ENCODE assay signal across 22 cellular contexts in genomic region chr19:6209680-6210079, GRCh38.
"Had no signal": no experiment of that assay in that cellular context is flagged by ENCODE, and none has a peak within 500 bp of the region (broad histone marks: within the 10 kb centered on the region; RNA-seq: fewer than 3 reads in every experiment).

No MANE protein-coding gene starts in this region.

- H3K4me1 Mint-ChIP-seq: activated T-helper 17 cell treated with anti-CD3 and anti-CD28 coated beads, Interleukin-2, amount 50 U/mL, for 72 hours; immature natural killer cell had no signal

- H3K36me3 Mint-ChIP-seq: activated naive CD4-positive, alpha-beta T cell treated with anti-CD3 and anti-CD28 coated beads, Interleukin-2, amount 50 U/mL, for 72 hours had no signal

- H3K4me3 Mint-ChIP-seq: activated T-cell treated with anti-CD3 and anti-CD28 coated beads, Interleukin-2, amount 50 U/mL, for 24 hours; activated T-helper 17 cell treated with anti-CD3 and anti-CD28 coated beads, Interleukin-2, amount 50 U/mL, for 72 hours; immature natural killer cell had no signal

- H3K4me3 ChIP-seq: hepatocyte, lower lobe of right lung, mucosa of descending colon, psoas muscle, right atrium auricular region, thoracic aorta, upper lobe of left lung had no signal

- H3K27ac Mint-ChIP-seq: activated naive CD4-positive, alpha-beta T cell treated with anti-CD3 and anti-CD28 coated beads, Interleukin-2, amount 50 U/mL, for 72 hours; activated T-cell treated with anti-CD3 and anti-CD28 coated beads, Interleukin-2, amount 50 U/mL, for 24 hours had no signal

- DNase-seq: activated CD8-positive, alpha-beta memory T cell treated with anti-CD3 and anti-CD28 coated beads, Interleukin-2, amount 50 U/mL, for 4 hours; activated T-cell treated with anti-CD3 and anti-CD28 coated beads, Interleukin-2, amount 50 U/mL, for 24 hours; brain microvascular endothelial cell; caudate nucleus; dermis blood vessel endothelial cell; effector CD8-positive, alpha-beta T cell; foreskin keratinocyte; immature natural killer cell; mesendoderm; mucosa of descending colon; stimulated activated CD4-positive, alpha-beta T cell treated with anti-CD3 and anti-CD28 coated beads, Interleukin-12 subunit alpha, Interleukin-12 subunit beta, amount 100 ng/mL, for 4 hours; stimulated activated CD4-positive, alpha-beta T cell treated with anti-CD3 and anti-CD28 coated beads, Interleukin-4, amount 100 ng/mL, for 4 hours; upper lobe of left lung had no signal

- H3K27me3 ChIP-seq: brain microvascular endothelial cell, foreskin keratinocyte, hepatocyte, right atrium auricular region, upper lobe of left lung had no signal

- H3K9me3 Mint-ChIP-seq: activated naive CD4-positive, alpha-beta T cell treated with anti-CD3 and anti-CD28 coated beads, Interleukin-2, amount 50 U/mL, for 72 hours; activated T-cell treated with anti-CD3 and anti-CD28 coated beads, Interleukin-2, amount 50 U/mL, for 24 hours; activated T-helper 17 cell treated with anti-CD3 and anti-CD28 coated beads, Interleukin-2, amount 50 U/mL, for 72 hours; immature natural killer cell had no signal

- H3K27ac ChIP-seq: brain microvascular endothelial cell, foreskin keratinocyte, hepatocyte, psoas muscle, right atrium auricular region, thoracic aorta had no signal

- H3K4me2 ChIP-seq: hepatocyte had no signal

- H3K27me3 Mint-ChIP-seq: activated T-cell treated with anti-CD3 and anti-CD28 coated beads, Interleukin-2, amount 50 U/mL, for 24 hours; activated T-helper 17 cell treated with anti-CD3 and anti-CD28 coated beads, Interleukin-2, amount 50 U/mL, for 72 hours had no signal

- H3K4me1 ChIP-seq: foreskin keratinocyte, lower lobe of right lung, psoas muscle, right atrium auricular region had no signal

- H3K9me3 ChIP-seq: lower lobe of right lung, mucosa of descending colon, psoas muscle, right atrium auricular region, thoracic aorta, upper lobe of left lung had no signal

- ATAC-seq: activated naive CD4-positive, alpha-beta T cell treated with anti-CD3 and anti-CD28 coated beads, Interleukin-2, amount 50 U/mL, for 72 hours; activated T-helper 17 cell treated with anti-CD3 and anti-CD28 coated beads, Interleukin-2, amount 50 U/mL, for 72 hours; foreskin keratinocyte; left lobe of liver; lower lobe of right lung; mucosa of descending colon; psoas muscle had no signal

- FAIRE-seq: TTC549 had no signal
